8 cellular contexts compared by ENCODE assay signal in genomic region chr6:26568601-26569432, GRCh38. TPM values are rescaled to one million over a fixed set of nuclear protein-coding genes. Genes with fewer than 3 reads are reported as not detected.
A peak's percentile ranks its signal among the peaks of the same experiment; 100 is the strongest.
DNase-seq lines count a peak whose midpoint lies in the region; ATAC-seq and TF ChIP-seq lines count a peak whose summit lies in the region.

No MANE protein-coding gene starts in this region.

- H3K27me3 ChIP-seq in ACC112 (ENCODE audit: insufficient read depth, low read length), result no peaks in the 10 kb centered on the region

- H3K27ac ChIP-seq in ACC112 (ENCODE audit: low read depth, low read length), result 0 out of 2 replicates have a peak overlapping the region, but pooled peaks have one; percentile 28

- ATAC-seq in GM18868 (IDR thresholded peaks at IDR 0.05; ENCODE audit: unreplicated experiment) (peak; percentile 74), HG03378 (IDR thresholded peaks at IDR 0.05; ENCODE audit: unreplicated experiment) (peak; percentile 71)

- H3K79me2 ChIP-seq in ACC112 (ENCODE audit: control insufficient read depth, insufficient read depth, low read length, unreplicated experiment), result no peaks in the 10 kb centered on the region

- DNase-seq in NCI-H460 (ENCODE audit: extremely low read depth, low read depth), result peak; percentile 92
- DNase-seq in activated CD4-positive, CD25-positive, alpha-beta regulatory T cell treated with anti-CD3 and anti-CD28 coated beads, Interleukin-2, amount 50 U/mL, for 72 hours, result peak; percentile 99
- DNase-seq in choroid plexus epithelial cell (ENCODE audit: low read depth), result peak; percentile 96
- peak; percentile 90 for DNase-seq in kidney tubule cell (ENCODE audit: low spot score)
- DNase-seq in stimulated activated CD4-positive, alpha-beta T cell treated with anti-CD3 and anti-CD28 coated beads, Interleukin-1b, Interleukin-23, amount 100 ng/mL, for 24 hours (ENCODE audit: low read depth in 4 of 4, low spot score in 1 of 4), result peak; percentile 88 to 100 (median 98)

- H3K36me3 ChIP-seq in ACC112 (ENCODE audit: insufficient read depth, low read length), result no peaks in the 10 kb centered on the region

- no peaks in the 10 kb centered on the region for H3K4me1 ChIP-seq in ACC112 (ENCODE audit: control insufficient read depth, insufficient read depth, low read length, unreplicated experiment)

- H3K4me3 ChIP-seq in ACC112 (ENCODE audit: low read depth, low read length) (peak overlapping the region; percentile 88), choroid plexus epithelial cell (ENCODE audit: low read depth, low read length) (peak overlapping the region; percentile 64)

- peak; percentile 42 for TF ChIP-seq CTCF in choroid plexus epithelial cell (conservative IDR thresholded peaks at IDR 0.05; ENCODE audit: low read depth, low read length)

- H2AFZ ChIP-seq in ACC112 (ENCODE audit: low read length, unreplicated experiment), result peak overlapping the region; percentile 62

RNA-seq across cellular contexts. Expression of gene ABT1, which starts 27.9 kb away (rescaled TPM):
- 12.4 and 12.7 TPM in 2 replicates for total RNA-seq in NCI-H460 (2014; rRNA removed; shearing (Covaris generic))
- 14.1 and 16.0 TPM in 2 replicates for polyA plus RNA-seq in NCI-H460 (2014; cell fraction: nucleus; rRNA removed)

RNA-seq across cellular contexts. Expression of gene HMGN4, which starts 30.7 kb away (rescaled TPM):
- total RNA-seq in NCI-H460 (2014; rRNA removed; shearing (Covaris generic)), result 79.8 and 84.3 TPM in 2 replicates
- 70.1 and 83.2 TPM in 2 replicates for polyA plus RNA-seq in NCI-H460 (2014; cell fraction: nucleus; rRNA removed)

Comparison
In these comparisons a context has a peak if more than half of its experiments do, and no peak if none do; other contexts are left out.
1. Peak in every context shown above with its lines: DNase-seq, ATAC-seq, H3K4me3 ChIP-seq and H3K27ac ChIP-seq.